Comparison of ENCODE assay signal across 1 cellular context in the genomic region with DNA sequence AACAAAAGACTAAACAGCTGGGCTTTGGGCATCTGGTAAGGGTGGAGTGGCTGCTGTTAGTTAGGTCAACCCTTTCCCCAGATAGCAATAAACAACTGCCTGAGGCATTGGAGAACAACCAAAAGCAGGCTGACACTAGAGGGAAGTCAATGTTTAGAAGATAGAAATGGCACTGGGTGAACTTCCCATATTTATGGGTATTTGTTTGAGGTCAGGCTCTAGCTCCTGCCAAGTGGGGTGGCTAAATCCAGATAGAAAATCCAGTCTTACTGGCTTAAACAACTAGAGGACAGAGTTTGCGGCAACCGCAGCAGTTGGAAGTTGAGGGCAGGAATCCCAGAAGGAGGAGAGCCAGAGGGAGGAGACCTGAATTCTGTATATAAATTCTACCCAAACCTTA.
TF ChIP-seq lines count a peak whose summit lies in the region.

No MANE protein-coding gene starts in this region.

TF ChIP-seq in WTC11, 78 proteins besides CTCF, POLR2A, EP300 and RAD21 (continued from another document):
- TF ChIP-seq, protein P1, sequence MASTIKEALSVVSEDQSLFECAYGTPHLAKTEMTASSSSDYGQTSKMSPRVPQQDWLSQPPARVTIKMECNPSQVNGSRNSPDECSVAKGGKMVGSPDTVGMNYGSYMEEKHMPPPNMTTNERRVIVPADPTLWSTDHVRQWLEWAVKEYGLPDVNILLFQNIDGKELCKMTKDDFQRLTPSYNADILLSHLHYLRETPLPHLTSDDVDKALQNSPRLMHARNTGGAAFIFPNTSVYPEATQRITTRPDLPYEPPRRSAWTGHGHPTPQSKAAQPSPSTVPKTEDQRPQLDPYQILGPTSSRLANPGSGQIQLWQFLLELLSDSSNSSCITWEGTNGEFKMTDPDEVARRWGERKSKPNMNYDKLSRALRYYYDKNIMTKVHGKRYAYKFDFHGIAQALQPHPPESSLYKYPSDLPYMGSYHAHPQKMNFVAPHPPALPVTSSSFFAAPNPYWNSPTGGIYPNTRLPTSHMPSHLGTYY (CRISPR knock-in tag; IDR thresholded peaks at IDR 0.05): no peak
- TF ChIP-seq USF1 (CRISPR knock-in tag; IDR thresholded peaks at IDR 0.05) (no peak), ATF1 (CRISPR knock-in tag; IDR thresholded peaks at IDR 0.05) (no peak), ATF6 (CRISPR knock-in tag; IDR thresholded peaks at IDR 0.05) (no peak), GRHL2 (CRISPR knock-in tag; IDR thresholded peaks at IDR 0.05; ENCODE audit: insufficient replicate concordance, severe bottlenecking) (no peak)
